Comparison of ENCODE assay signal across 1 cellular context in genomic region chr10:98466916-98467505, GRCh38.
TF ChIP-seq lines count a peak whose summit lies in the region.

No MANE protein-coding gene starts in this region.

TF ChIP-seq in HepG2, 621 proteins besides CTCF, POLR2A, EP300 and RAD21:
- no peak for TF ChIP-seq ZNF234 (CRISPR knock-in tag; conservative IDR thresholded peaks at IDR 0.05)
- TF ChIP-seq, protein P1, sequence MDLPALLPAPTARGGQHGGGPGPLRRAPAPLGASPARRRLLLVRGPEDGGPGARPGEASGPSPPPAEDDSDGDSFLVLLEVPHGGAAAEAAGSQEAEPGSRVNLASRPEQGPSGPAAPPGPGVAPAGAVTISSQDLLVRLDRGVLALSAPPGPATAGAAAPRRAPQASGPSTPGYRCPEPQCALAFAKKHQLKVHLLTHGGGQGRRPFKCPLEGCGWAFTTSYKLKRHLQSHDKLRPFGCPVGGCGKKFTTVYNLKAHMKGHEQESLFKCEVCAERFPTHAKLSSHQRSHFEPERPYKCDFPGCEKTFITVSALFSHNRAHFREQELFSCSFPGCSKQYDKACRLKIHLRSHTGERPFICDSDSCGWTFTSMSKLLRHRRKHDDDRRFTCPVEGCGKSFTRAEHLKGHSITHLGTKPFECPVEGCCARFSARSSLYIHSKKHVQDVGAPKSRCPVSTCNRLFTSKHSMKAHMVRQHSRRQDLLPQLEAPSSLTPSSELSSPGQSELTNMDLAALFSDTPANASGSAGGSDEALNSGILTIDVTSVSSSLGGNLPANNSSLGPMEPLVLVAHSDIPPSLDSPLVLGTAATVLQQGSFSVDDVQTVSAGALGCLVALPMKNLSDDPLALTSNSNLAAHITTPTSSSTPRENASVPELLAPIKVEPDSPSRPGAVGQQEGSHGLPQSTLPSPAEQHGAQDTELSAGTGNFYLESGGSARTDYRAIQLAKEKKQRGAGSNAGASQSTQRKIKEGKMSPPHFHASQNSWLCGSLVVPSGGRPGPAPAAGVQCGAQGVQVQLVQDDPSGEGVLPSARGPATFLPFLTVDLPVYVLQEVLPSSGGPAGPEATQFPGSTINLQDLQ (CRISPR knock-in tag; IDR thresholded peaks at IDR 0.05) = no peak
- TF ChIP-seq, protein P2, sequence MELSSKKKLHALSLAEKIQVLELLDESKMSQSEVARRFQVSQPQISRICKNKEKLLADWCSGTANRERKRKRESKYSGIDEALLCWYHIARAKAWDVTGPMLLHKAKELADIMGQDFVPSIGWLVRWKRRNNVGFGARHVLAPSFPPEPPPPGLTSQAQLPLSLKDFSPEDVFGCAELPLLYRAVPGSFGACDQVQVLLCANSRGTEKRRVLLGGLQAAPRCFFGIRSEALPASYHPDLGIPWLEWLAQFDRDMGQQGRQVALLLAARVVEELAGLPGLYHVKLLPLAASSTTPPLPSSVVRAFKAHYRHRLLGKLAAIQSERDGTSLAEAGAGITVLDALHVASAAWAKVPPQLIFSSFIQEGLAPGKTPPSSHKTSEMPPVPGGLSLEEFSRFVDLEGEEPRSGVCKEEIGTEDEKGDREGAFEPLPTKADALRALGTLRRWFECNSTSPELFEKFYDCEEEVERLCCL (CRISPR knock-in tag; IDR thresholded peaks at IDR 0.05; ENCODE audit: borderline replicate concordance) = no peak
